Comparison of ENCODE assay signal across 17 cellular contexts in genomic region chr18:6929370-6930102, GRCh38.
DNase-seq lines count a peak whose midpoint lies in the region; ATAC-seq and TF ChIP-seq lines count a peak whose summit lies in the region.
"Had no signal": no experiment of that assay in that cellular context is flagged by ENCODE, and none has a peak within 500 bp of the region (broad histone marks: within the 10 kb centered on the region; RNA-seq: fewer than 3 reads in every experiment).

No MANE protein-coding gene starts in this region.

- CTCF ChIA-PET in CD4-positive, alpha-beta T cell (lab: Charles Lee), result no interaction called here

- TF ChIP-seq CTCF in CD4-positive, alpha-beta T cell (IDR thresholded peaks at IDR 0.05), result no peak

- in situ Hi-C loops in SK-MEL-5 (cut with HindIII; ENCODE audit: low pct_unique_long_range_greater_than_20kb, low sequenced_read_pairs), result no loop called here

- ATAC-seq in stimulated activated naive CD8-positive, alpha-beta T cell treated with anti-CD3 and anti-CD28 coated beads, Interleukin-15, amount 100 ng/mL, for 72 hours, result peak; percentile 49
- no peak for ATAC-seq in stimulated activated naive CD8-positive, alpha-beta T cell treated with anti-CD3 and anti-CD28 coated beads, Interleukin-15, Interleukin-2, amounts not matched to agents 100 U/mL and 50 U/mL, for 24 hours
- peak; percentile 34 for ATAC-seq in left lobe of liver
- ATAC-seq in aorta (ENCODE audit: low FRiP score), result peak; percentile 51
- no peak for ATAC-seq in CD4-positive, alpha-beta T cell (ENCODE audit: poor library complexity)
- ATAC-seq: stimulated activated effector memory CD8-positive, alpha-beta T cell treated with anti-CD3 and anti-CD28 coated beads, Interleukin-12 subunit alpha, Interleukin-12 subunit beta, amount 100 ng/mL, for 72 hours had no signal

- H3K27ac Mint-ChIP-seq in stimulated activated naive CD8-positive, alpha-beta T cell treated with anti-CD3 and anti-CD28 coated beads, Interleukin-15, amount 100 ng/mL, for 72 hours, result no peak overlapping the region
- H3K27ac Mint-ChIP-seq in CD4-positive, alpha-beta T cell, result no peak overlapping the region
- H3K27ac Mint-ChIP-seq: activated T-helper 1 cell treated with anti-CD3 and anti-CD28 coated beads, Interleukin-12 subunit alpha, Interleukin-12 subunit beta, Interleukin-2, Interleukin-4 antibody, amounts not matched to agents 30 ng/mL and 10 ng/mL and 1 ng/mL, durations not matched to agents 14 hours and 24 hours and 36 hours; nephron; stimulated activated effector memory CD8-positive, alpha-beta T cell treated with anti-CD3 and anti-CD28 coated beads, Interleukin-12 subunit alpha, Interleukin-12 subunit beta, amount 100 ng/mL, for 72 hours had no signal

- no peaks in the 10 kb centered on the region for H3K36me3 ChIP-seq in aorta (ENCODE audit: control insufficient read depth in 1 of 2, insufficient read depth in 2 of 2, low read length in 1 of 2)

- POLR2A ChIA-PET in CD4-positive, alpha-beta T cell (lab: Charles Lee), result no interaction called here

- H3K27ac ChIP-seq in aorta (ENCODE audit: low read depth in 1 of 2, low read length in 2 of 2), result no peak overlapping the region
- no peak overlapping the region for H3K27ac ChIP-seq in CD4-positive, alpha-beta T cell (ENCODE audit: low read depth, low read length)

- H3K4me1 Mint-ChIP-seq in stimulated activated naive CD8-positive, alpha-beta T cell treated with anti-CD3 and anti-CD28 coated beads, Interleukin-15, amount 100 ng/mL, for 72 hours, result no peaks in the 10 kb centered on the region
- no peaks in the 10 kb centered on the region for H3K4me1 Mint-ChIP-seq in CD4-positive, alpha-beta T cell (ENCODE audit: low read depth)
- H3K4me1 Mint-ChIP-seq: nephron; stimulated activated effector memory CD8-positive, alpha-beta T cell treated with anti-CD3 and anti-CD28 coated beads, Interleukin-12 subunit alpha, Interleukin-12 subunit beta, amount 100 ng/mL, for 72 hours had no signal

- WGBS in aorta, 2 donors, result 95% methylated on average over 42 to 45 of the region's 45 CpGs

- H3K4me1 ChIP-seq in aorta (ENCODE audit: control insufficient read depth in 1 of 2, insufficient read depth in 2 of 2, low read length in 2 of 2), result no peaks in the 10 kb centered on the region

- no peaks in the 10 kb centered on the region for H3K9me3 ChIP-seq in aorta (ENCODE audit: control insufficient read depth, low read length)
- no peaks in the 10 kb centered on the region for H3K9me3 ChIP-seq in CD4-positive, alpha-beta T cell (ENCODE audit: control insufficient read depth, low read length)

- H3K27me3 Mint-ChIP-seq in stimulated activated naive CD8-positive, alpha-beta T cell treated with anti-CD3 and anti-CD28 coated beads, Interleukin-15, amount 100 ng/mL, for 72 hours, result no peaks in the 10 kb centered on the region
- H3K27me3 Mint-ChIP-seq in CD4-positive, alpha-beta T cell, result peaks cover under 1% of the 10 kb centered on the region

- H3K9me3 Mint-ChIP-seq in stimulated activated naive CD8-positive, alpha-beta T cell treated with anti-CD3 and anti-CD28 coated beads, Interleukin-15, amount 100 ng/mL, for 72 hours, result no peaks in the 10 kb centered on the region
- H3K9me3 Mint-ChIP-seq in CD4-positive, alpha-beta T cell, result peaks cover 5% of the 10 kb centered on the region
- H3K9me3 Mint-ChIP-seq: activated T-helper 1 cell treated with anti-CD3 and anti-CD28 coated beads, Interleukin-12 subunit alpha, Interleukin-12 subunit beta, Interleukin-2, Interleukin-4 antibody, amounts not matched to agents 30 ng/mL and 10 ng/mL and 1 ng/mL, durations not matched to agents 14 hours and 24 hours and 36 hours; nephron had no signal

- no peak for DNase-seq in stimulated activated naive CD8-positive, alpha-beta T cell treated with anti-CD3 and anti-CD28 coated beads, Interleukin-15, amount 100 ng/mL, for 72 hours
- DNase-seq in stimulated activated naive CD8-positive, alpha-beta T cell treated with anti-CD3 and anti-CD28 coated beads, Interleukin-15, Interleukin-2, amounts not matched to agents 100 U/mL and 50 U/mL, for 24 hours, result no peak
- DNase-seq in SK-MEL-5 (ENCODE audit: low read depth, low spot score) (peak; percentile 83), left lobe of liver (ENCODE audit: low spot score) (no peak), aorta (no peak), hypothalamus (lab: John Stamatoyannopoulos, UW) (no peak)
- no peak for DNase-seq in activated naive CD4-positive, alpha-beta T cell treated with Interleukin-2 at 50 U/mL for 16 hours
- no peak for DNase-seq in CD4-positive, alpha-beta T cell
- DNase-seq: activated CD4-positive, CD25-positive, alpha-beta regulatory T cell; C1 segment of cervical spinal cord; MV-4-11; NCI-H2029 treated with DMSO at 0.1 percent for 48 hours; stimulated activated CD4-positive, alpha-beta T cell treated with anti-CD3 and anti-CD28 coated beads, Interleukin-12 subunit alpha, Interleukin-12 subunit beta, amount 100 ng/mL, for 4 hours; T-helper 1 cell had no signal

- no peaks in the 10 kb centered on the region for H3K36me3 Mint-ChIP-seq in CD4-positive, alpha-beta T cell (ENCODE audit: low read depth)
- H3K36me3 Mint-ChIP-seq: stimulated activated effector memory CD8-positive, alpha-beta T cell treated with anti-CD3 and anti-CD28 coated beads, Interleukin-12 subunit alpha, Interleukin-12 subunit beta, amount 100 ng/mL, for 72 hours had no signal

- H3K4me3 Mint-ChIP-seq in stimulated activated naive CD8-positive, alpha-beta T cell treated with anti-CD3 and anti-CD28 coated beads, Interleukin-15, amount 100 ng/mL, for 72 hours, result no peak overlapping the region
- H3K4me3 Mint-ChIP-seq in CD4-positive, alpha-beta T cell, result no peak overlapping the region
- H3K4me3 Mint-ChIP-seq: activated T-helper 1 cell treated with anti-CD3 and anti-CD28 coated beads, Interleukin-12 subunit alpha, Interleukin-12 subunit beta, Interleukin-2, Interleukin-4 antibody, amounts not matched to agents 30 ng/mL and 10 ng/mL and 1 ng/mL, durations not matched to agents 14 hours and 24 hours and 36 hours; nephron; stimulated activated effector memory CD8-positive, alpha-beta T cell treated with anti-CD3 and anti-CD28 coated beads, Interleukin-12 subunit alpha, Interleukin-12 subunit beta, amount 100 ng/mL, for 72 hours had no signal

- no peaks in the 10 kb centered on the region for H3K27me3 ChIP-seq in aorta (ENCODE audit: control insufficient read depth in 1 of 2, insufficient read depth in 2 of 2, low read length in 1 of 2)
- H3K27me3 ChIP-seq in CD4-positive, alpha-beta T cell (ENCODE audit: control insufficient read depth, insufficient read depth, low read length), result no peaks in the 10 kb centered on the region

- intact Hi-C loops in aorta (cut with DNase I), result no loop called here
- intact Hi-C loops in CD4-positive, alpha-beta T cell (cut with DNase I, micrococcal nuclease), result no loop called here

- H3K4me3 ChIP-seq in aorta (ENCODE audit: low read length in 2 of 2), result no peak overlapping the region

Comparison
In these comparisons a context has a peak if more than half of its experiments do, and no peak if none do; other contexts are left out.
1. ATAC-seq: peak in stimulated activated naive CD8-positive, alpha-beta T cell treated with anti-CD3 and anti-CD28 coated beads, Interleukin-15, amount 100 ng/mL, for 72 hours (single experiment), left lobe of liver (single experiment) and aorta (single experiment); none in stimulated activated naive CD8-positive, alpha-beta T cell treated with anti-CD3 and anti-CD28 coated beads, Interleukin-15, Interleukin-2, amounts not matched to agents 100 U/mL and 50 U/mL, for 24 hours (single experiment) and CD4-positive, alpha-beta T cell (single experiment).